26 cellular contexts compared by ENCODE assay signal in genomic region chr14:54647378-54647777, GRCh38.
"Had no signal": no experiment of that assay in that cellular context is flagged by ENCODE, and none has a peak within 500 bp of the region (broad histone marks: within the 10 kb centered on the region; RNA-seq: fewer than 3 reads in every experiment).

No MANE protein-coding gene starts in this region.

- H2AFZ ChIP-seq: parathyroid adenoma had no signal

- H3K9me3 ChIP-seq: ascending aorta, colonic mucosa, right atrium auricular region, spleen, suprapubic skin, tibial nerve had no signal

- H3K9ac ChIP-seq: parathyroid adenoma had no signal

- H3K4me1 ChIP-seq: colonic mucosa had no signal

- H3K36me3 ChIP-seq: ascending aorta, cardiac muscle cell, colonic mucosa, right atrium auricular region, spleen, suprapubic skin, tibial nerve, WERI-Rb-1 had no signal

- ATAC-seq: activated CD4-positive, CD25-positive, alpha-beta regulatory T cell treated with anti-CD3 and anti-CD28 coated beads, Interleukin-2, amount 50 U/mL, for 24 hours; left cardiac atrium; naive thymus-derived CD4-positive, alpha-beta T cell had no signal

- H3K79me2 ChIP-seq: parathyroid adenoma had no signal

- H3K27me3 ChIP-seq: ascending aorta, cardiac muscle cell, colonic mucosa, right atrium auricular region, spleen, suprapubic skin, tibial nerve had no signal

- H3K4me3 ChIP-seq: ascending aorta, cardiac muscle cell, colonic mucosa, right atrium auricular region, spleen, suprapubic skin, tibial nerve had no signal

- H3K27ac ChIP-seq: cardiac muscle cell, colonic mucosa, epithelial cell of prostate, parathyroid adenoma, spleen, suprapubic skin, tibial nerve, WERI-Rb-1 had no signal

- DNase-seq: activated CD4-positive, alpha-beta T cell treated with anti-CD3 and anti-CD28 coated beads for 48 hours; activated CD4-positive, alpha-beta T cell treated with anti-CD3 and anti-CD28 coated beads, Interleukin-2, amount 50 U/mL, for 48 hours; activated CD8-positive, alpha-beta memory T cell treated with anti-CD3 and anti-CD28 coated beads for 24 hours; activated effector memory CD4-positive, alpha-beta T cell treated with Interleukin-2 at 50 U/mL for 16 hours; activated naive CD4-positive, alpha-beta T cell treated with anti-CD3 and anti-CD28 coated beads for 36 hours; activated naive CD8-positive, alpha-beta T cell treated with anti-CD3 and anti-CD28 coated beads, Interleukin-2, amount 10 ng/mL, durations not matched to agents 7 days and 5 days; cerebellar nuclear complex; colonic mucosa; effector CD8-positive, alpha-beta T cell; islet precursor cell; left cardiac atrium; mammary epithelial cell; naive thymus-derived CD4-positive, alpha-beta T cell; occipital lobe; spleen; stimulated activated naive CD4-positive, alpha-beta T cell; T-helper 9 cell; WERI-Rb-1 had no signal
